ENCODE assay signal across 26 cellular contexts in the genomic region with DNA sequence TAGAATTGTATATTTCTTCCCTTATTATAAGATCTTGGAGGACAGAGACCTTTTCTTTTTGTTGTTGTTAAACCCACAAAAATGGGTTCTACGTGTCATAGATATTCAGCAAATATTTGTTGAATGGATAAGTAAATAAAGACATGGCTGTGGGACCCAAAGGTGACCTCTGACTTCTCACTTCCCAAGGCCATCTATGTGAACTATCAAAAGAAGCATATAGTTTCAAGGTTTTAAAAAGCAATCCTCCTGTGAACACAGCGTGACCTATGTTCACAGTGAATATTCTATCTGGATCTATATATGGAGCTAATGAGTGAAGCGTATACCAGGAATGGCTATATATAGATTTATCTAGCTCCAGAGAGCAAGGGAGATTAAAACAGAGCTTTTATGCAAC.
DNase-seq lines count a peak whose midpoint lies in the region; ATAC-seq, FAIRE-seq and TF ChIP-seq lines count a peak whose summit lies in the region.
"Had no signal": no experiment of that assay in that cellular context is flagged by ENCODE, and none has a peak within 500 bp of the region (broad histone marks: within the 10 kb centered on the region; RNA-seq: fewer than 3 reads in every experiment).

No MANE protein-coding gene starts in this region.

- H3K79me2 ChIP-seq in GM23338 (replicated peaks; ENCODE audit: insufficient read depth) = no peaks in the 10 kb centered on the region
- H3K79me2 ChIP-seq in HepG2 (ENCODE audit: insufficient read depth, low read length) = no peaks in the 10 kb centered on the region
- H3K79me2 ChIP-seq in trophoblast cell (ENCODE audit: control insufficient read depth, insufficient read depth, low read length, poor library complexity) = no peaks in the 10 kb centered on the region

- 0 out of 2 replicates have a peak overlapping the region, but pooled peaks have one; percentile 28 for H2AFZ ChIP-seq in GM23338
- no peak overlapping the region for H2AFZ ChIP-seq in HepG2 (ENCODE audit: low read length)
- H2AFZ ChIP-seq in trophoblast cell (ENCODE audit: insufficient read depth, low read length, poor library complexity) = no peak overlapping the region

- intact Hi-C loops in Right ventricle myocardium superior (cut with DNase I) = no loop called here
- intact Hi-C loops in left ventricle myocardium inferior (cut with micrococcal nuclease) = no loop called here
- intact Hi-C loops in HepG2 (cut with micrococcal nuclease; ENCODE audit: unreplicated experiment) = no loop called here

- H3K27me3 ChIP-seq in left ventricle myocardium inferior (ENCODE audit: low read depth) (no peaks in the 10 kb centered on the region), GM23338 (ENCODE audit: insufficient read depth) (no peaks in the 10 kb centered on the region), HepG2 (ENCODE audit: control insufficient read depth in 1 of 2, insufficient read depth in 2 of 2, low read length in 2 of 2) (peaks cover 0 to 20% of the 10 kb centered on the region in 2 experiments; a peak in 2 of 5 replicates), trophoblast cell (ENCODE audit: insufficient read depth, low read length) (no peaks in the 10 kb centered on the region)
- H3K27me3 ChIP-seq: BE2C; BLaER1 treated with 17β-estradiol and CSF1 and Interleukin-3, amounts not matched to agents 10 nM and 100 nM had no signal

- H2BK12ac ChIP-seq in trophoblast cell (ENCODE audit: low read length) = no peak overlapping the region

- H4K20me1 ChIP-seq in GM23338 (replicated peaks; ENCODE audit: insufficient read depth) = no peaks in the 10 kb centered on the region
- no peaks in the 10 kb centered on the region for H4K20me1 ChIP-seq in HepG2 (ENCODE audit: insufficient read depth, low read length)
- H4K20me1 ChIP-seq: BLaER1 treated with 17β-estradiol and CSF1 and Interleukin-3, amounts not matched to agents 10 nM and 100 nM had no signal

- H3K4me1 Mint-ChIP-seq in GM23338 = peaks cover 35% of the 10 kb centered on the region
- H3K4me1 Mint-ChIP-seq: CD14-positive monocyte; CD8-positive, alpha-beta memory T cell had no signal

- H2BK120ac ChIP-seq in trophoblast cell (ENCODE audit: insufficient read depth, low read length, poor library complexity) = no peak overlapping the region

- no peak overlapping the region for H4K91ac ChIP-seq in trophoblast cell (ENCODE audit: low read depth, low read length)

- H3K9ac ChIP-seq in HepG2 (ENCODE audit: insufficient read depth, low read depth, low read length) = no peak overlapping the region
- H3K9ac ChIP-seq in trophoblast cell (ENCODE audit: low read length) = no peak overlapping the region
- H3K9ac ChIP-seq: BLaER1 treated with 17β-estradiol and CSF1 and Interleukin-3, amounts not matched to agents 10 nM and 100 nM had no signal

- H3K9me2 ChIP-seq in GM23338 (ENCODE audit: insufficient read depth) = no peaks in the 10 kb centered on the region

- H3K27ac Mint-ChIP-seq in GM23338 = no peak overlapping the region
- H3K27ac Mint-ChIP-seq: CD14-positive monocyte; CD4-positive, alpha-beta T cell; CD8-positive, alpha-beta memory T cell; HFFc6 had no signal

- H3K9me3 Mint-ChIP-seq in GM23338 = no peaks in the 10 kb centered on the region
- H3K9me3 Mint-ChIP-seq: CD4-positive, alpha-beta T cell; HFFc6 had no signal

- H3K27ac ChIP-seq in left ventricle myocardium inferior (replicated peaks) = no peak overlapping the region
- H3K27ac ChIP-seq in GM23338 (ENCODE audit: low read depth) = no peak overlapping the region
- no peak overlapping the region for H3K27ac ChIP-seq in HepG2 (ENCODE audit: extremely low read length, insufficient read depth, low read length)
- no peak overlapping the region for H3K27ac ChIP-seq in trophoblast cell (ENCODE audit: low read depth, low read length)
- H3K27ac ChIP-seq: A549; BLaER1 treated with 17β-estradiol and CSF1 and Interleukin-3, amounts not matched to agents 10 nM and 100 nM had no signal

- H3K36me3 Mint-ChIP-seq in GM23338 (ENCODE audit: low read depth) = no peaks in the 10 kb centered on the region; the same call in 2 of the 3 replicates
- H3K36me3 Mint-ChIP-seq: CD14-positive monocyte; CD8-positive, alpha-beta memory T cell had no signal

- TF ChIP-seq RAD21 in HepG2 (CRISPR knock-in tag; IDR thresholded peaks at IDR 0.05) = no peak

- H2AK5ac ChIP-seq in trophoblast cell (ENCODE audit: low read length) = no peak overlapping the region

- H3K4me2 ChIP-seq in GM23338 (no peak overlapping the region), HepG2 (ENCODE audit: low read depth, low read length) (no peak overlapping the region), trophoblast cell (ENCODE audit: low read length) (no peak overlapping the region)
- H3K4me2 ChIP-seq: A549; BLaER1 treated with 17β-estradiol and CSF1 and Interleukin-3, amounts not matched to agents 10 nM and 100 nM had no signal

- in situ Hi-C loops in HepG2 (cut with HindIII; ENCODE audit: extremely low pct_ligation_motif_present, low pct_unique_long_range_greater_than_20kb) = no loop called here

- H2BK5ac ChIP-seq in trophoblast cell (ENCODE audit: low read depth, low read length, poor library complexity) = no peak overlapping the region

- TF ChIP-seq POLR2A in HepG2 (IDR thresholded peaks at IDR 0.05; ENCODE audit: insufficient read depth in 1 of 2, low read depth in 2 of 2, low read length in 2 of 2) = no peak

- no peaks in the 10 kb centered on the region for H3F3A ChIP-seq in GM23338 (replicated peaks; ENCODE audit: low read depth)

- H3K36me3 ChIP-seq in left ventricle myocardium inferior (no peaks in the 10 kb centered on the region), GM23338 (ENCODE audit: insufficient read depth) (no peaks in the 10 kb centered on the region), HepG2 (replicated peaks in 1 of 2; ENCODE audit: control insufficient read depth in 1 of 2, insufficient read depth in 2 of 2, low read length in 2 of 2) (no peaks in the 10 kb centered on the region), trophoblast cell (ENCODE audit: control insufficient read depth in 1 of 2, insufficient read depth in 2 of 2, low read length in 2 of 2) (no peaks in the 10 kb centered on the region)
- H3K36me3 ChIP-seq: BE2C; BLaER1 treated with 17β-estradiol and CSF1 and Interleukin-3, amounts not matched to agents 10 nM and 100 nM; HAP-1 had no signal

- TF ChIP-seq CTCF in left ventricle myocardium inferior (IDR thresholded peaks at IDR 0.05; ENCODE audit: borderline replicate concordance) = no peak
- no peak for TF ChIP-seq CTCF in GM23338 (conservative IDR thresholded peaks at IDR 0.05; ENCODE audit: low read depth in 2 of 2)
- no peak for TF ChIP-seq CTCF in HepG2 (CRISPR knock-in tag; IDR thresholded peaks at IDR 0.05)

- CTCF ChIA-PET in HepG2 (lab: Yijun Ruan, JAX; ENCODE audit: low intra/inter-chr PET ratio, low total read pairs) = no interaction called here

- no peak overlapping the region for H3K23ac ChIP-seq in trophoblast cell (ENCODE audit: low read length)

- H3K9me3 ChIP-seq in left ventricle myocardium inferior (replicated peaks) (no peaks in the 10 kb centered on the region), HepG2 (ENCODE audit: low read length) (no peaks in the 10 kb centered on the region), trophoblast cell (ENCODE audit: insufficient read depth, low read depth, low read length) (no peaks in the 10 kb centered on the region)
- H3K9me3 ChIP-seq: A549; BE2C; BLaER1 treated with 17β-estradiol and CSF1 and Interleukin-3, amounts not matched to agents 10 nM and 100 nM; HAP-1 had no signal

- H3K4me3 Mint-ChIP-seq in GM23338 = no peak overlapping the region
- H3K4me3 Mint-ChIP-seq: CD14-positive monocyte; CD4-positive, alpha-beta T cell; CD8-positive, alpha-beta memory T cell; HFFc6 had no signal

- POLR2A ChIA-PET in HepG2 (lab: Yijun Ruan, JAX) = no interaction called here

- no peak overlapping the region for H3K4ac ChIP-seq in trophoblast cell (ENCODE audit: low read depth, low read length)

- H3K18ac ChIP-seq in trophoblast cell (ENCODE audit: low read length) = no peak overlapping the region

- TF ChIP-seq EP300 in HepG2 (IDR thresholded peaks at IDR 0.05; ENCODE audit: low read depth in 2 of 2, low read length in 2 of 2) = peak in 1 of 2 experiments; percentile 53; a peak in 1 of 4 replicates
- no peak for TF ChIP-seq EP300 in HepG2 (CRISPR knock-in tag; IDR thresholded peaks at IDR 0.05; ENCODE audit: borderline replicate concordance)

- no peak overlapping the region for H4K12ac ChIP-seq in trophoblast cell (ENCODE audit: low read depth, low read length)

- H4K8ac ChIP-seq in trophoblast cell (ENCODE audit: low read depth, low read length) = no peak overlapping the region

- ATAC-seq in Right ventricle myocardium superior (ENCODE audit: poor library complexity) (peak; percentile 49), GM23338 (no peak), HepG2 (peak; percentile 84), GM19397 (IDR thresholded peaks at IDR 0.05; ENCODE audit: unreplicated experiment) (no peak)
- ATAC-seq: A549, GM12878 had no signal

- 2% methylated on average over 3 of the region's 3 CpGs for WGBS in HepG2 (ENCODE audit: low lambda C conversion rate)
- WGBS in trophoblast cell (ENCODE audit: extremely low coverage, insufficient coverage, insufficient read length) = no CpG with 5 or more reads among the region's 3 CpGs

- H3K4me3 ChIP-seq in left ventricle myocardium inferior = no peak overlapping the region
- no peak overlapping the region for H3K4me3 ChIP-seq in GM23338
- H3K4me3 ChIP-seq in HepG2 (replicated peaks in 1 of 3; ENCODE audit: insufficient read depth in 1 of 3, low read depth in 2 of 3, low read length in 3 of 3) = no peak overlapping the region
- H3K4me3 ChIP-seq in trophoblast cell (ENCODE audit: low read depth, low read length) = no peak overlapping the region
- H3K4me3 ChIP-seq: A549; BLaER1 treated with 17β-estradiol and CSF1 and Interleukin-3, amounts not matched to agents 10 nM and 100 nM; GM12878; HAP-1 had no signal

- no peak for FAIRE-seq in HepG2 (lab: Jason Lieb, UNC)
- FAIRE-seq: A549, D721Med, GM12878, GM19239, H54 had no signal

- BruUV-seq in HepG2 (replicated peaks; lab: Mats Ljungman, UMichigan) = no TSS peak

- H3K4me1 ChIP-seq in left ventricle myocardium inferior (peaks cover 8% of the 10 kb centered on the region), GM23338 (ENCODE audit: insufficient read depth) (peaks cover 16% of the 10 kb centered on the region), HepG2 (ENCODE audit: insufficient read depth, low read length) (peaks cover 19% of the 10 kb centered on the region), trophoblast cell (ENCODE audit: control insufficient read depth in 1 of 2, insufficient read depth in 2 of 2, low read length in 2 of 2) (no peaks in the 10 kb centered on the region)
- H3K4me1 ChIP-seq: BLaER1 treated with 17β-estradiol and CSF1 and Interleukin-3, amounts not matched to agents 10 nM and 100 nM had no signal

- H3K14ac ChIP-seq in trophoblast cell (ENCODE audit: low read length) = no peak overlapping the region

- DNase-seq in Right ventricle myocardium superior = no peak
- no peak for DNase-seq in left ventricle myocardium inferior
- peak; percentile 65 for DNase-seq in DMS53 (lab: John Stamatoyannopoulos, UW)
- no peak for DNase-seq in GM23338 (ENCODE audit: low spot score)
- peak; percentile 74 for DNase-seq in HepG2 (ENCODE audit: low spot score)
- no peak for DNase-seq in trophoblast cell
- DNase-seq: 8988T; ACHN; AML-193; BE2C; CD4-positive, alpha-beta T cell; CD8-positive, alpha-beta memory T cell; DMS79; EL; GDM1; GOT3; HFFc6 had no signal

- no peaks in the 10 kb centered on the region for H3K27me3 Mint-ChIP-seq in GM23338 (ENCODE audit: insufficient read depth, low read depth, poor library complexity)

- H3K79me1 ChIP-seq in trophoblast cell (ENCODE audit: low read length) = no peaks in the 10 kb centered on the region

Comparison
In these comparisons a context has a peak if more than half of its experiments do, and no peak if none do; other contexts are left out.
1. ATAC-seq: peak in Right ventricle myocardium superior (single experiment) and HepG2 (single experiment); none in GM23338 (single experiment) and GM19397 (single experiment).
2. DNase-seq: peak in DMS53 (single experiment) and HepG2 (single experiment); none in Right ventricle myocardium superior (single experiment), left ventricle myocardium inferior (single experiment), GM23338 (single experiment) and trophoblast cell (0 of 2).